Comparison of ENCODE assay signal across 16 cellular contexts in genomic region chr14:32102968-32103367, GRCh38. TPM values are rescaled to one million over a fixed set of nuclear protein-coding genes. Genes with fewer than 3 reads are reported as not detected.
DNase-seq lines count a peak whose midpoint lies in the region; ATAC-seq and FAIRE-seq lines count a peak whose summit lies in the region.
"Had no signal": no experiment of that assay in that cellular context is flagged by ENCODE, and none has a peak within 500 bp of the region (broad histone marks: within the 10 kb centered on the region; RNA-seq: fewer than 3 reads in every experiment).

No MANE protein-coding gene starts in this region.

- no peaks in the 10 kb centered on the region for H3K27me3 Mint-ChIP-seq in activated naive CD8-positive, alpha-beta T cell treated with anti-CD3 and anti-CD28 coated beads, Interleukin-2, amount 10 ng/mL, durations not matched to agents 7 days and 5 days
- H3K27me3 Mint-ChIP-seq in activated naive CD8-positive, alpha-beta T cell treated with anti-CD3 and anti-CD28 coated beads for 36 hours = no peaks in the 10 kb centered on the region

- POLR2A ChIA-PET in activated naive CD8-positive, alpha-beta T cell treated with anti-CD3 and anti-CD28 coated beads, Interleukin-2, amount 10 ng/mL, durations not matched to agents 7 days and 5 days (lab: Charles Lee) = no interaction called here

- H3K36me3 Mint-ChIP-seq in activated naive CD8-positive, alpha-beta T cell treated with anti-CD3 and anti-CD28 coated beads, Interleukin-2, amount 10 ng/mL, durations not matched to agents 7 days and 5 days = peaks cover 7% of the 10 kb centered on the region
- peaks cover 9% of the 10 kb centered on the region for H3K36me3 Mint-ChIP-seq in activated naive CD8-positive, alpha-beta T cell treated with anti-CD3 and anti-CD28 coated beads for 36 hours

- H3K4me3 Mint-ChIP-seq in activated naive CD8-positive, alpha-beta T cell treated with anti-CD3 and anti-CD28 coated beads, Interleukin-2, amount 10 ng/mL, durations not matched to agents 7 days and 5 days = peak overlapping the region; percentile 36
- H3K4me3 Mint-ChIP-seq in activated naive CD8-positive, alpha-beta T cell treated with anti-CD3 and anti-CD28 coated beads for 36 hours = no peak overlapping the region

- no peak for ATAC-seq in activated naive CD8-positive, alpha-beta T cell treated with anti-CD3 and anti-CD28 coated beads, Interleukin-2, amount 10 ng/mL, durations not matched to agents 7 days and 5 days (ENCODE audit: low read depth)
- ATAC-seq in GM21526 (IDR thresholded peaks at IDR 0.05; ENCODE audit: low FRiP score, unreplicated experiment) = no peak

- no peak for DNase-seq in activated naive CD8-positive, alpha-beta T cell treated with anti-CD3 and anti-CD28 coated beads, Interleukin-2, amount 10 ng/mL, durations not matched to agents 7 days and 5 days
- DNase-seq in activated naive CD8-positive, alpha-beta T cell treated with anti-CD3 and anti-CD28 coated beads for 36 hours = no peak
- DNase-seq in frontal cortex (ENCODE audit: low spot score in 2 of 2) (no peak), NCI-H510A (lab: John Stamatoyannopoulos, UW) (no peak), 8988T (no peak)
- DNase-seq: BE2C, EL, IMR-90, NCI-H146, NCI-H2081 treated with DMSO at 0.1 percent for 48 hours, NCI-H226, NCI-H69 had no signal

- no peaks in the 10 kb centered on the region for H3K9me3 Mint-ChIP-seq in activated naive CD8-positive, alpha-beta T cell treated with anti-CD3 and anti-CD28 coated beads, Interleukin-2, amount 10 ng/mL, durations not matched to agents 7 days and 5 days
- H3K9me3 Mint-ChIP-seq in activated naive CD8-positive, alpha-beta T cell treated with anti-CD3 and anti-CD28 coated beads for 36 hours = no peaks in the 10 kb centered on the region

- peak; percentile 17 for FAIRE-seq in frontal cortex (lab: Jason Lieb, UNC)

- no peak overlapping the region for H3K27ac Mint-ChIP-seq in activated naive CD8-positive, alpha-beta T cell treated with anti-CD3 and anti-CD28 coated beads, Interleukin-2, amount 10 ng/mL, durations not matched to agents 7 days and 5 days
- H3K27ac Mint-ChIP-seq in activated naive CD8-positive, alpha-beta T cell treated with anti-CD3 and anti-CD28 coated beads for 36 hours = no peak overlapping the region

- no peaks in the 10 kb centered on the region for H3K9me3 ChIP-seq in KOPT-K1 (ENCODE audit: insufficient read depth, low read length, poor library complexity, severe bottlenecking)
- H3K9me3 ChIP-seq: BE2C, HAP-1, SJSA1 had no signal

- peaks cover 9% of the 10 kb centered on the region for H3K36me3 ChIP-seq in KOPT-K1 (ENCODE audit: insufficient read depth, low read length)
- H3K36me3 ChIP-seq: BE2C, HAP-1 had no signal

- peak overlapping the region; percentile 66 for H3K27ac ChIP-seq in KOPT-K1 (ENCODE audit: low read depth, low read length, poor library complexity, severe bottlenecking)
- H3K27ac ChIP-seq: SJSA1 had no signal

- peaks cover 19% of the 10 kb centered on the region for H3K4me1 Mint-ChIP-seq in activated naive CD8-positive, alpha-beta T cell treated with anti-CD3 and anti-CD28 coated beads, Interleukin-2, amount 10 ng/mL, durations not matched to agents 7 days and 5 days
- H3K4me1 Mint-ChIP-seq in activated naive CD8-positive, alpha-beta T cell treated with anti-CD3 and anti-CD28 coated beads for 36 hours = peaks cover 28% of the 10 kb centered on the region

RNA-seq across cellular contexts. Expression of gene ARHGAP5, which starts 25.9 kb away (rescaled TPM):
- 10 to 100 TPM; 42.5 to 49.4 TPM for total RNA-seq in activated naive CD8-positive, alpha-beta T cell treated with anti-CD3 and anti-CD28 coated beads, Interleukin-2, amount 10 ng/mL, durations not matched to agents 7 days and 5 days
- total RNA-seq in activated naive CD8-positive, alpha-beta T cell treated with anti-CD3 and anti-CD28 coated beads for 36 hours = 10 to 100 TPM; 49.7 to 50.3 TPM
- total RNA-seq in frontal cortex = 429 TPM
